Comparison of ENCODE assay signal across 36 cellular contexts in the genomic region with DNA sequence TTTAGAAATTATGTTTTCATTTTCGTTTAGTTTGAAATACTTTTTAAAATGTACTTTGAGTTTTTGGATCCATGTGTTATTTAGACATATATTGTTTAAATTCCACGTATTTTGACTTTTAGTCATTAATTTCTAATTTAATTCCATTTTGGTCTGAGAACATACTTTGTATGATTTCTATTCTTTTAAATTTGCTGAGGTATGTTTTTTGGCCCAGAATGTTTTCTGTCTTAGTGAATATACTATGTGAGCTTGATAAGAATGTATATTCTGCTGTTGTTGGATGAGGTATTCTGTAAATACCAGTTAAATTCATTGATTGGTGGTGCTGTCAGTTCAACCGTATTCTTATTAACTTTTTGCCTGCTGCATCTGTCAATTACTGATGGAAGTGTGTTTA.
"Had no signal": no experiment of that assay in that cellular context is flagged by ENCODE, and none has a peak within 500 bp of the region (broad histone marks: within the 10 kb centered on the region; RNA-seq: fewer than 3 reads in every experiment).

No MANE protein-coding gene starts in this region.

- DNase-seq: activated B cell treated with CpG ODN at 0.5 μM for 24 hours; activated CD4-positive, alpha-beta T cell treated with anti-CD3 and anti-CD28 coated beads for 48 hours; activated CD4-positive, alpha-beta T cell treated with anti-CD3 and anti-CD28 coated beads, Interleukin-2, amount 50 U/mL, for 1 hour; activated CD4-positive, alpha-beta T cell treated with anti-CD3 and anti-CD28 coated beads, Interleukin-2, amount 50 U/mL, for 48 hours; activated CD8-positive, alpha-beta memory T cell treated with anti-CD3 and anti-CD28 coated beads, Interleukin-2, amount 10 ng/mL, durations not matched to agents 7 days and 5 days; activated CD8-positive, alpha-beta memory T cell treated with anti-CD3 and anti-CD28 coated beads, Interleukin-2, amount 50 U/mL, for 4 hours; activated CD8-positive, alpha-beta T cell treated with anti-CD3 and anti-CD28 coated beads for 36 hours; activated gamma-delta T cell; activated naive CD4-positive, alpha-beta T cell; activated naive CD4-positive, alpha-beta T cell treated with anti-CD3 and anti-CD28 coated beads, Interleukin-2, amount 10 ng/mL, durations not matched to agents 7 days and 5 days; activated naive CD8-positive, alpha-beta T cell treated with anti-CD3 and anti-CD28 coated beads, Interleukin-2, amount 10 ng/mL, durations not matched to agents 7 days and 5 days; activated T-cell treated with anti-CD3 and anti-CD28 coated beads, Interleukin-2, amount 50 U/mL, for 1 hour; activated T-cell treated with anti-CD3 and anti-CD28 coated beads, Interleukin-2, amount 50 U/mL, for 48 hours; central memory CD4-positive, alpha-beta T cell; dorsolateral prefrontal cortex; effector memory CD4-positive, alpha-beta T cell; foreskin fibroblast; gastrocnemius medialis; glutamatergic neuron; heart left ventricle; T-helper 1 cell; T-helper 17 cell; T1000 had no signal

- H3K4me1 Mint-ChIP-seq: activated naive CD4-positive, alpha-beta T cell treated with anti-CD3 and anti-CD28 coated beads, Interleukin-2, amount 10 ng/mL, durations not matched to agents 7 days and 5 days; brain; endodermal cell had no signal

- ATAC-seq: activated CD4-positive, CD25-positive, alpha-beta regulatory T cell treated with anti-CD3 and anti-CD28 coated beads, Interleukin-2, amount 50 U/mL, for 24 hours; activated CD8-positive, alpha-beta memory T cell treated with anti-CD3 and anti-CD28 coated beads, Interleukin-2, amount 10 ng/mL, durations not matched to agents 7 days and 5 days; activated CD8-positive, alpha-beta T cell treated with anti-CD3 and anti-CD28 coated beads for 36 hours; activated naive CD4-positive, alpha-beta T cell treated with anti-CD3 and anti-CD28 coated beads, Interleukin-2, amount 50 U/mL, for 72 hours; esophagus mucosa; gastrocnemius medialis; heart left ventricle; T-helper 17 cell had no signal

- H3K36me3 ChIP-seq: breast epithelium, cardiac muscle cell, gastrocnemius medialis, WERI-Rb-1 had no signal

- H3K27ac Mint-ChIP-seq: activated B cell treated with CpG ODN at 0.5 μM for 24 hours; activated CD8-positive, alpha-beta memory T cell treated with anti-CD3 and anti-CD28 coated beads, Interleukin-2, amount 10 ng/mL, durations not matched to agents 7 days and 5 days; activated CD8-positive, alpha-beta T cell treated with anti-CD3 and anti-CD28 coated beads for 36 hours; activated naive CD4-positive, alpha-beta T cell treated with anti-CD3 and anti-CD28 coated beads, Interleukin-2, amount 10 ng/mL, durations not matched to agents 7 days and 5 days; activated naive CD4-positive, alpha-beta T cell treated with anti-CD3 and anti-CD28 coated beads, Interleukin-2, amount 50 U/mL, for 72 hours; activated naive CD8-positive, alpha-beta T cell treated with anti-CD3 and anti-CD28 coated beads, Interleukin-2, amount 10 ng/mL, durations not matched to agents 7 days and 5 days; activated T-helper 1 cell treated with anti-CD3 and anti-CD28 coated beads, Interleukin-12 subunit alpha, Interleukin-12 subunit beta, Interleukin-2, Interleukin-4 antibody, amounts not matched to agents 30 ng/mL and 10 ng/mL and 1 ng/mL, durations not matched to agents 14 hours and 24 hours and 36 hours; brain; dendritic cell treated with granulocyte-macrophage colony-stimulating factor and Interleukin-4, amounts not matched to agents 40 ng/mL and 50 ng/mL, for 4 days; endodermal cell; T-helper 17 cell; T-helper 2 cell treated with Interferon-gamma antibody and Interleukin-4, amounts not matched to agents 5 μg/mL and 100 μg/mL, for 36 hours had no signal

- H3K27me3 Mint-ChIP-seq: activated B cell treated with CpG ODN at 0.5 μM for 24 hours; activated CD8-positive, alpha-beta memory T cell treated with anti-CD3 and anti-CD28 coated beads, Interleukin-2, amount 10 ng/mL, durations not matched to agents 7 days and 5 days; activated CD8-positive, alpha-beta T cell treated with anti-CD3 and anti-CD28 coated beads for 36 hours; activated naive CD4-positive, alpha-beta T cell treated with anti-CD3 and anti-CD28 coated beads, Interleukin-2, amount 10 ng/mL, durations not matched to agents 7 days and 5 days; activated naive CD8-positive, alpha-beta T cell treated with anti-CD3 and anti-CD28 coated beads, Interleukin-2, amount 10 ng/mL, durations not matched to agents 7 days and 5 days; dendritic cell treated with granulocyte-macrophage colony-stimulating factor and Interleukin-4, amounts not matched to agents 40 ng/mL and 50 ng/mL, for 4 days; T-helper 17 cell had no signal

- H3K9me3 ChIP-seq: ascending aorta, breast epithelium, gastrocnemius medialis had no signal

- H3K27ac ChIP-seq: ascending aorta, breast epithelium, cardiac muscle cell, coronary artery, dorsolateral prefrontal cortex, gastrocnemius medialis, heart left ventricle, WERI-Rb-1 had no signal

- H3K9me3 Mint-ChIP-seq: T-helper 2 cell treated with Interferon-gamma antibody and Interleukin-4, amounts not matched to agents 5 μg/mL and 100 μg/mL, for 36 hours had no signal

- H3K27me3 ChIP-seq: ascending aorta, breast epithelium, cardiac muscle cell, dorsolateral prefrontal cortex, gastrocnemius medialis, heart left ventricle had no signal

- H3K4me3 ChIP-seq: ascending aorta, breast epithelium, cardiac muscle cell, coronary artery, dorsolateral prefrontal cortex, gastrocnemius medialis, heart left ventricle had no signal

- H3K4me3 Mint-ChIP-seq: activated B cell treated with CpG ODN at 0.5 μM for 24 hours; activated CD8-positive, alpha-beta memory T cell treated with anti-CD3 and anti-CD28 coated beads, Interleukin-2, amount 10 ng/mL, durations not matched to agents 7 days and 5 days; activated CD8-positive, alpha-beta T cell treated with anti-CD3 and anti-CD28 coated beads for 36 hours; activated naive CD4-positive, alpha-beta T cell treated with anti-CD3 and anti-CD28 coated beads, Interleukin-2, amount 10 ng/mL, durations not matched to agents 7 days and 5 days; activated naive CD8-positive, alpha-beta T cell treated with anti-CD3 and anti-CD28 coated beads, Interleukin-2, amount 10 ng/mL, durations not matched to agents 7 days and 5 days; activated T-helper 1 cell treated with anti-CD3 and anti-CD28 coated beads, Interleukin-12 subunit alpha, Interleukin-12 subunit beta, Interleukin-2, Interleukin-4 antibody, amounts not matched to agents 30 ng/mL and 10 ng/mL and 1 ng/mL, durations not matched to agents 14 hours and 24 hours and 36 hours; brain; dendritic cell treated with granulocyte-macrophage colony-stimulating factor and Interleukin-4, amounts not matched to agents 40 ng/mL and 50 ng/mL, for 4 days; endodermal cell; T-helper 17 cell; T-helper 2 cell treated with Interferon-gamma antibody and Interleukin-4, amounts not matched to agents 5 μg/mL and 100 μg/mL, for 36 hours had no signal

- H3K4me1 ChIP-seq: ascending aorta, breast epithelium, gastrocnemius medialis, heart left ventricle had no signal
